8 cellular contexts compared by ENCODE assay signal in the genomic region with DNA sequence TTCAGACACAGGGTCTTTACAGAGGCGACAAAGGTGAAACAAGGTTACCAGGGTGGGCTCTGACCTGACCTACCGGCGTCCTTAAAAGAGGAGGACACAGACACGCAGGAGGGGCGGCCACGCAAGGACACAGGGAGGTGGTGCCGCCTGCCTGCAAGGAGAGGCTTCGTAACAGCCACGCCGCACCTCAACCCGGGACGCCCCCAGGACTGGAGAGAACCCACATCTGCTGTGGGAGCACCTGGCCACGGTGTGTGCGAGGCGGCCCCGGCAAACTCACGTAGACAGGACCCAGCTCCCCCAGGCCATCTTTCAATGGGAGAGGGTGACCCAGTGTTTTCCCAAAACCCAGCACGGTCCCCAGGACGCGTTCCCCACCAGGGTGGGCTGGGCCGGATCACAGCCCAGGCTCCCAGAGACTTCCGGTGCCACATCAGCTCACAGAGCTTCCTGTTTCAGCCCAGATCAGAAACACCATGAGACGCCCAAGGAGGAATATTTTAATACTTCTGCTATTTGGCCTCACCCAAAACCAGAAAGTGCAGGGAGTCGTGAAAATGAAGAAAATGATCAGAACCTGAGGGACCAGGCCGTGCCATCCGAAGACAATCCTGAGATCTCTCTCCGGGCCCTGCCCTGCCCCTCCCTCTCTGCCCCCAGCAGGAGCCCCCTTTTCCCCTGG.
DNase-seq lines count a peak whose midpoint lies in the region; ATAC-seq and TF ChIP-seq lines count a peak whose summit lies in the region.
"Not testable (repeated sequence)": the region's sequence is repeated elsewhere in the genome, so short reads cannot be mapped to it uniquely, and the experiment has no call there.

No MANE protein-coding gene starts in this region.

- not testable (repeated sequence) for H3K27me3 Mint-ChIP-seq in CD8-positive, alpha-beta memory T cell; activated CD4-positive, alpha-beta memory T cell treated with anti-CD3 and anti-CD28 coated beads, Interleukin-2, amount 10 ng/mL, durations not matched to agents 7 days and 5 days; activated naive CD4-positive, alpha-beta T cell treated with anti-CD3 and anti-CD28 coated beads for 36 hours (ENCODE audit: low read depth); dendritic cell treated with granulocyte-macrophage colony-stimulating factor and Interleukin-4, amounts not matched to agents 40 ng/mL and 50 ng/mL, for 4 days; memory B cell

- not testable (repeated sequence) for H3K79me2 ChIP-seq in SU-DHL-6 (ENCODE audit: insufficient read depth, low read length)

- peak; percentile 8 for ATAC-seq in memory B cell (ENCODE audit: low read depth)
- peak; percentile 12 for ATAC-seq in stimulated activated naive CD8-positive, alpha-beta T cell treated with anti-CD3 and anti-CD28 coated beads, Interleukin-15, Interleukin-2, amounts not matched to agents 100 U/mL and 50 U/mL, for 24 hours

- H2AFZ ChIP-seq in SU-DHL-6 (ENCODE audit: low read depth, low read length, severe bottlenecking), result not testable (repeated sequence)

- not testable (repeated sequence) for H3K9me3 Mint-ChIP-seq in CD8-positive, alpha-beta memory T cell; activated CD4-positive, alpha-beta memory T cell treated with anti-CD3 and anti-CD28 coated beads, Interleukin-2, amount 10 ng/mL, durations not matched to agents 7 days and 5 days; activated naive CD4-positive, alpha-beta T cell treated with anti-CD3 and anti-CD28 coated beads for 36 hours; dendritic cell treated with granulocyte-macrophage colony-stimulating factor and Interleukin-4, amounts not matched to agents 40 ng/mL and 50 ng/mL, for 4 days; memory B cell

- intact Hi-C loops in activated naive CD4-positive, alpha-beta T cell treated with anti-CD3 and anti-CD28 coated beads for 36 hours (cut with micrococcal nuclease); dendritic cell treated with granulocyte-macrophage colony-stimulating factor and Interleukin-4, amounts not matched to agents 40 ng/mL and 50 ng/mL, for 4 days (cut with micrococcal nuclease): not testable (repeated sequence)

- H4K20me1 ChIP-seq in SU-DHL-6 (ENCODE audit: low read depth, low read length), result not testable (repeated sequence)

- H3K4me2 ChIP-seq in SU-DHL-6 (ENCODE audit: low read depth, low read length, poor library complexity, severe bottlenecking), result not testable (repeated sequence)

- H3K9me2 ChIP-seq in SU-DHL-6 (replicated peaks; ENCODE audit: insufficient read depth, low read length), result not testable (repeated sequence)

- H3K27me3 ChIP-seq in CD8-positive, alpha-beta memory T cell (ENCODE audit: insufficient read depth, low read length, poor library complexity, severe bottlenecking); SU-DHL-6 (ENCODE audit: low read length): not testable (repeated sequence)

- H3K9me3 ChIP-seq in CD8-positive, alpha-beta memory T cell (ENCODE audit: low read length); SU-DHL-6 (ENCODE audit: insufficient read depth, low read length): not testable (repeated sequence)

- not testable (repeated sequence) for H3K36me3 ChIP-seq in CD8-positive, alpha-beta memory T cell (ENCODE audit: insufficient read depth, low read length); SU-DHL-6 (ENCODE audit: low read length)

- not testable (repeated sequence) for H3K36me3 Mint-ChIP-seq in CD8-positive, alpha-beta memory T cell; activated CD4-positive, alpha-beta memory T cell treated with anti-CD3 and anti-CD28 coated beads, Interleukin-2, amount 10 ng/mL, durations not matched to agents 7 days and 5 days (ENCODE audit: low read depth); activated naive CD4-positive, alpha-beta T cell treated with anti-CD3 and anti-CD28 coated beads for 36 hours (ENCODE audit: low read depth); dendritic cell treated with granulocyte-macrophage colony-stimulating factor and Interleukin-4, amounts not matched to agents 40 ng/mL and 50 ng/mL, for 4 days (ENCODE audit: low read depth); memory B cell

- H3K9ac ChIP-seq in SU-DHL-6 (ENCODE audit: low read length), result peak overlapping the region; percentile 33; the same call in 1 of the 2 replicates

- peaks cover 6 to 18% (median 17%) of the 10 kb centered on the region in 3 donors for H3K4me1 Mint-ChIP-seq in CD8-positive, alpha-beta memory T cell
- peaks cover 12% of the 10 kb centered on the region for H3K4me1 Mint-ChIP-seq in activated CD4-positive, alpha-beta memory T cell treated with anti-CD3 and anti-CD28 coated beads, Interleukin-2, amount 10 ng/mL, durations not matched to agents 7 days and 5 days
- H3K4me1 Mint-ChIP-seq in activated naive CD4-positive, alpha-beta T cell treated with anti-CD3 and anti-CD28 coated beads for 36 hours (ENCODE audit: low read depth); dendritic cell treated with granulocyte-macrophage colony-stimulating factor and Interleukin-4, amounts not matched to agents 40 ng/mL and 50 ng/mL, for 4 days (ENCODE audit: low read depth); memory B cell: not testable (repeated sequence)

- POLR2A ChIA-PET in CD8-positive, alpha-beta memory T cell (lab: Charles Lee); activated CD4-positive, alpha-beta memory T cell treated with anti-CD3 and anti-CD28 coated beads, Interleukin-2, amount 10 ng/mL, durations not matched to agents 7 days and 5 days (lab: Charles Lee): not testable (repeated sequence)

- DNase-seq in CD8-positive, alpha-beta memory T cell, result peak in 2 of 5 donors; percentile 50 to 55
- DNase-seq in activated CD4-positive, alpha-beta memory T cell treated with anti-CD3 and anti-CD28 coated beads, Interleukin-2, amount 10 ng/mL, durations not matched to agents 7 days and 5 days; memory B cell (ENCODE audit: low spot score in 2 of 2): not testable (repeated sequence)
- peak; percentile 62 for DNase-seq in activated naive CD4-positive, alpha-beta T cell treated with anti-CD3 and anti-CD28 coated beads for 36 hours
- peak; percentile 36 for DNase-seq in stimulated activated CD4-positive, alpha-beta T cell treated with anti-CD3 and anti-CD28 coated beads, Interleukin-12 subunit alpha, Interleukin-12 subunit beta, amount 100 ng/mL, for 4 hours
- peak; percentile 47 for DNase-seq in stimulated activated naive CD8-positive, alpha-beta T cell treated with anti-CD3 and anti-CD28 coated beads, Interleukin-15, Interleukin-2, amounts not matched to agents 100 U/mL and 50 U/mL, for 24 hours

- peak overlapping the region; percentile 79 to 98 (median 96) for H3K27ac Mint-ChIP-seq in CD8-positive, alpha-beta memory T cell
- peak overlapping the region; percentile 85 for H3K27ac Mint-ChIP-seq in activated CD4-positive, alpha-beta memory T cell treated with anti-CD3 and anti-CD28 coated beads, Interleukin-2, amount 10 ng/mL, durations not matched to agents 7 days and 5 days
- H3K27ac Mint-ChIP-seq in activated naive CD4-positive, alpha-beta T cell treated with anti-CD3 and anti-CD28 coated beads for 36 hours, result peak overlapping the region; percentile 97
- peak overlapping the region; percentile 90 for H3K27ac Mint-ChIP-seq in dendritic cell treated with granulocyte-macrophage colony-stimulating factor and Interleukin-4, amounts not matched to agents 40 ng/mL and 50 ng/mL, for 4 days
- peak overlapping the region; percentile 94 for H3K27ac Mint-ChIP-seq in memory B cell

- TF ChIP-seq CTCF in SU-DHL-6 (IDR thresholded peaks at IDR 0.05; ENCODE audit: insufficient read depth, low read length, poor library complexity, severe bottlenecking), result not testable (repeated sequence)

- not testable (repeated sequence) for H3K4me3 ChIP-seq in CD8-positive, alpha-beta memory T cell (ENCODE audit: low read length); SU-DHL-6 (ENCODE audit: insufficient read depth, low read length, poor library complexity, severe bottlenecking)

- H3K4me3 Mint-ChIP-seq in CD8-positive, alpha-beta memory T cell, result peak overlapping the region; percentile 57 to 84 (median 79)
- H3K4me3 Mint-ChIP-seq in activated CD4-positive, alpha-beta memory T cell treated with anti-CD3 and anti-CD28 coated beads, Interleukin-2, amount 10 ng/mL, durations not matched to agents 7 days and 5 days, result peak overlapping the region; percentile 66
- H3K4me3 Mint-ChIP-seq in activated naive CD4-positive, alpha-beta T cell treated with anti-CD3 and anti-CD28 coated beads for 36 hours, result peak overlapping the region; percentile 80
- H3K4me3 Mint-ChIP-seq in dendritic cell treated with granulocyte-macrophage colony-stimulating factor and Interleukin-4, amounts not matched to agents 40 ng/mL and 50 ng/mL, for 4 days, result peak overlapping the region; percentile 77
- H3K4me3 Mint-ChIP-seq in memory B cell, result peak overlapping the region; percentile 55

- not testable (repeated sequence) for H3F3A ChIP-seq in SU-DHL-6 (ENCODE audit: insufficient read depth)

- CTCF ChIA-PET in CD8-positive, alpha-beta memory T cell (lab: Charles Lee); activated CD4-positive, alpha-beta memory T cell treated with anti-CD3 and anti-CD28 coated beads, Interleukin-2, amount 10 ng/mL, durations not matched to agents 7 days and 5 days (lab: Charles Lee); activated naive CD4-positive, alpha-beta T cell treated with anti-CD3 and anti-CD28 coated beads for 36 hours (lab: Charles Lee): not testable (repeated sequence)

- not testable (repeated sequence) for H3K4me1 ChIP-seq in CD8-positive, alpha-beta memory T cell (ENCODE audit: insufficient read depth, low read length)

- not testable (repeated sequence) for H3K27ac ChIP-seq in CD8-positive, alpha-beta memory T cell (ENCODE audit: low read depth, low read length)
- peak overlapping the region; percentile 91 for H3K27ac ChIP-seq in SU-DHL-6 (ENCODE audit: low read depth, low read length)
